Comparison of ENCODE assay signal across 34 cellular contexts in the genomic region with DNA sequence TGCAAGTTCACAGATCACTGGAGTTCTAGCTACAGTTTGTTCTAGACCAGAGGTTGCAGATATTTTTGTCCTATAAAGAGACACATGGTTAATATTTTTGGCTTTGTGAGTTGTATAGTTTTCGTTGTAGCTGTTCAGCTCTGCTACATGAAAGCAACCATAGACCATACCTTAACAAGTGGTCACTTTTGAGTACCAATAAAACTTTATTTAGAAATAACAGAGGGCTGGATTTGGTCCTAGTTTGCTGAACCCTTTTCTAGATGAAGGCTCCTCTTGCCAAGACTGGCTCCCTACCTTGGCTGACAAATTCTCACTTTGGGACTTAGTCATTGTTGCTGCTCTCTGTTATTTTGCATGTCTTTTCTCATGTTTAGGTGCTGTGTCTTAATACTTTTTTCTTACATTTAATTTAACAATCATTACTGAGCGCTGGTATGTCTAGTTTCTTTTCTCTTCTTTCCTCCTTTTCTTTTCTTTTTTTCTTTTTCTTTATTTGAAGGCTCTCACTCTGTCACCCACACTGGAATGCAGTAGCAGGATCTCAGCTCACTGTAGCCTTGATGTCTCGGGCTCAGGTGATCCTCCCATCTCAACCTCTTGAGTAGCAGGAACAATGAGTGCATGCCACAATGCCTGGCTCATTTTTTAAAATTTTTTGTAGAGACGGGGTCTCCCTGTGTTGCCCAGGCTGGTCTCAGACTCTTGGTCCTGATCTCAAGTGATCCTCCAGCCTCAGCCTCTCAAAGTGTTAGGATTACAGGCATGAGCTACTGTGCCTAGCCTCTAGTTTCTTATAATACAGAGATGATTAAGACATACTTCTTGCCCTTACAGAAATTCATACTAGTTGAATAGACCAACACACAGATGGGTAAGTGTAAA.
"Had no signal": no experiment of that assay in that cellular context is flagged by ENCODE, and none has a peak within 500 bp of the region (broad histone marks: within the 10 kb centered on the region; RNA-seq: fewer than 3 reads in every experiment).

No MANE protein-coding gene starts in this region.

- H3K27ac ChIP-seq: PC-9, RWPE1, VCaP had no signal

- FAIRE-seq: RCC 7860 had no signal

- DNase-seq: activated CD4-positive, alpha-beta memory T cell treated with anti-CD3 and anti-CD28 coated beads, Interleukin-2, amount 10 ng/mL, durations not matched to agents 7 days and 5 days; activated CD4-positive, alpha-beta T cell treated with anti-CD3 and anti-CD28 coated beads for 1 hour; activated CD4-positive, alpha-beta T cell treated with anti-CD3 and anti-CD28 coated beads for 48 hours; activated CD4-positive, CD25-positive, alpha-beta regulatory T cell; activated CD8-positive, alpha-beta memory T cell treated with anti-CD3 and anti-CD28 coated beads for 24 hours; activated CD8-positive, alpha-beta memory T cell treated with anti-CD3 and anti-CD28 coated beads, Interleukin-2, amount 10 ng/mL, durations not matched to agents 7 days and 5 days; activated CD8-positive, alpha-beta memory T cell treated with anti-CD3 and anti-CD28 coated beads, Interleukin-2, amount 50 U/mL, for 48 hours; activated effector memory CD4-positive, alpha-beta T cell treated with Interleukin-2 at 50 U/mL for 16 hours; activated naive CD4-positive, alpha-beta T cell treated with anti-CD3 and anti-CD28 coated beads, Interleukin-2, amount 10 ng/mL, durations not matched to agents 7 days and 5 days; activated naive CD8-positive, alpha-beta T cell treated with anti-CD3 and anti-CD28 coated beads, Interleukin-2, amount 50 U/mL, for 24 hours; activated T-cell treated with anti-CD3 and anti-CD28 coated beads, Interleukin-2, amount 50 U/mL, for 48 hours; anterior cingulate cortex; central memory CD4-positive, alpha-beta T cell; Karpas-422; NCI-H1048; NCI-H1105 treated with DMSO at 0.1 percent for 48 hours; NCI-H1436; NCI-H1694; NCI-H1930; NCI-H2081 treated with DMSO at 0.1 percent for 48 hours; NCI-H510A; NCI-H526; NCI-H748 treated with DMSO at 0.1 percent for 48 hours; NK-92 treated with Interleukin-12 subunit alpha and Interleukin-12 subunit beta, amount 100 ng/mL, for 24 hours; PC-9; SIG-M5; SW 1271; T-helper 1 cell; T-helper 2 cell; T-helper 9 cell had no signal

- ATAC-seq: activated CD8-positive, alpha-beta memory T cell treated with anti-CD3 and anti-CD28 coated beads, Interleukin-2, amount 10 ng/mL, durations not matched to agents 7 days and 5 days; activated naive CD8-positive, alpha-beta T cell treated with anti-CD3 and anti-CD28 coated beads, Interleukin-2, amount 50 U/mL, for 24 hours; Right ventricle myocardium inferior had no signal

- H3K4me2 ChIP-seq: PC-9 had no signal

- H3K4me3 ChIP-seq: PC-9 had no signal

- H2AFZ ChIP-seq: PC-9 had no signal
